ENCODE assay signal across 1 cellular context in genomic region chr13:101155920-101156319, GRCh38.
TF ChIP-seq lines count a peak whose summit lies in the region.

No MANE protein-coding gene starts in this region.

TF ChIP-seq in HepG2, 621 proteins besides CTCF, POLR2A, EP300 and RAD21 (continued from another document):
- no peak for TF ChIP-seq ONECUT2 (CRISPR knock-in tag; IDR thresholded peaks at IDR 0.05)
